1 cellular context compared by ENCODE assay signal in the genomic region with DNA sequence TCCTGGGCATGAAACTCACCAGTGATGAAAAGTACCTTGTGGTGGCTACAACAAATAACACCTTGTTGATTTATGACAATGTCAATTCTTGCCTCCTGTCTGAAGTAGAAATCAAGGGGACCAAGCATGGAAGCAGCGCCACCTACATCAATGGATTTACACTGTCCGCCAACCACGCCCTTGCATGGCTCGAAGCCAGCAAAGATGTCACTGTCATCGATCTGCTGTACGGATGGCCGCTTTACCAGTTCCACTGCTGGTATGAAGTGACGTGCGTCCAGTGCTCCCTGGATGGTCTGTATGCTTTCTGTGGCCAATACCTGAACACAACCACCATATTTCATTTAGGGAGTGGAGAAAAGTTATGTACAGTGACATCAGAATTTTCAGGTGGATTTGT.
TF ChIP-seq lines count a peak whose summit lies in the region.

No MANE protein-coding gene starts in this region.

TF ChIP-seq in HepG2, 621 proteins besides CTCF, POLR2A, EP300 and RAD21:
- TF ChIP-seq, protein P1, sequence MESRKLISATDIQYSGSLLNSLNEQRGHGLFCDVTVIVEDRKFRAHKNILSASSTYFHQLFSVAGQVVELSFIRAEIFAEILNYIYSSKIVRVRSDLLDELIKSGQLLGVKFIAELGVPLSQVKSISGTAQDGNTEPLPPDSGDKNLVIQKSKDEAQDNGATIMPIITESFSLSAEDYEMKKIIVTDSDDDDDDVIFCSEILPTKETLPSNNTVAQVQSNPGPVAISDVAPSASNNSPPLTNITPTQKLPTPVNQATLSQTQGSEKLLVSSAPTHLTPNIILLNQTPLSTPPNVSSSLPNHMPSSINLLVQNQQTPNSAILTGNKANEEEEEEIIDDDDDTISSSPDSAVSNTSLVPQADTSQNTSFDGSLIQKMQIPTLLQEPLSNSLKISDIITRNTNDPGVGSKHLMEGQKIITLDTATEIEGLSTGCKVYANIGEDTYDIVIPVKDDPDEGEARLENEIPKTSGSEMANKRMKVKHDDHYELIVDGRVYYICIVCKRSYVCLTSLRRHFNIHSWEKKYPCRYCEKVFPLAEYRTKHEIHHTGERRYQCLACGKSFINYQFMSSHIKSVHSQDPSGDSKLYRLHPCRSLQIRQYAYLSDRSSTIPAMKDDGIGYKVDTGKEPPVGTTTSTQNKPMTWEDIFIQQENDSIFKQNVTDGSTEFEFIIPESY (CRISPR knock-in tag; IDR thresholded peaks at IDR 0.05) = peak; percentile 46; the same call in 1 of the 2 replicates
- TF ChIP-seq RBAK (CRISPR knock-in tag; IDR thresholded peaks at IDR 0.05) (no peak), MIXL1 (CRISPR knock-in tag; IDR thresholded peaks at IDR 0.05) (no peak)
